1 cellular context compared by ENCODE assay signal in the genomic region with DNA sequence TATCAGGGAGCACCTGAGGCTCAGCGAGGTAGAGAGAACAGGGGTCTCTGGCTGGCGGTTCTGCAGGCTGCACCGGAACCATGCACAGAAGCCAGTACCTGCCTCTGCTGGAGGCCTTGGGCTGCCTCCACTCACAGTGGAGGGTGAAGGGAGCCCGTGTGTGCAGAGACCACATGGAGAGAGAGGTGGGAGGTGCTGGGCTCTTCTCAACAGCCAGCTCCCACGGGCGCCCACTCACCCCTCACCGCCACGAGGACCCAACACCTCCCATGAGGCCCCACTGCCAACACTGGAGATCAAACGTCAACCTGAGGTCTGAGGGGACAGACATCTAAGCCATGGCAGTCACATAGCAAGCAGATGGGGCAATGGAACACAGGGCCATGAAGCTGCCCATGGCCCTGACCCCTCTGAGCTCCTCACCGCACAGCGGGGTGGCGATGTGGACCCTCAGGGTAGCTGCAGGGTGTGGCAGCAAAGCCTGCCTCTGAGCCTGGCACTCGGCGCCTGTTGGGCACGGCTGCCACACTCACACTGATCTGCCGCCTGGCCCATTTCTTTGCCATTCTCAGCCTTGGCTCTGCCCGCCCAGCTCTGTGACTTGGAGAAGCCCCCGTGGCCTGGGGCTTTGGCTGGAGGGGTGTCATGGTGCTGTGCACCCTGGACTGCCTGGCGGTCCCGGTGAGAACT.
TF ChIP-seq lines count a peak whose summit lies in the region.

No MANE protein-coding gene starts in this region.

TF ChIP-seq in H1, 55 proteins besides CTCF, POLR2A, EP300 and RAD21:
- no peak for TF ChIP-seq SP1 (IDR thresholded peaks at IDR 0.05; ENCODE audit: low read depth, low read length)
